ENCODE assay signal across 1 cellular context in the genomic region with DNA sequence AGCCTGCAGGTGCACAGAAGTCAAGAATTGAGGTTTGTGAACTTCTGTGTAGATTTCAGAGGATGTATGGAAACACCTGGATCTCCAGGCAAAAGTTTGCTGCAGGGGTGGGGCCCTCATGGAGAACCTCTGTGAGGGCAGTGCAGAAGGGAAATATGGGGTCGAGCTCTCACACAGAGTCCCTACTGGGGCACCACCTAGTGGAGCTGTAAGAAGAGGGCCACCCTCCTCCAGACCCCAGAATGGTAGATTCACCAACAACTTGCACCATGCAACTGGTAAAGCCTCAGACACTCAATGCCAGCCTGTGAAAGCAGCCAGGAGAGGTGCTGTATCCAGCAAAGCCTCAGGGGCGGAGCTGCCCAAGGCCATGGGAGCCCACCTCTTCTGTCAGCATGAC.
TF ChIP-seq lines count a peak whose summit lies in the region.

No MANE protein-coding gene starts in this region.

TF ChIP-seq in GM23338, 12 proteins besides CTCF, POLR2A, EP300 and RAD21 (continued from another document):
- TF ChIP-seq, protein P1, sequence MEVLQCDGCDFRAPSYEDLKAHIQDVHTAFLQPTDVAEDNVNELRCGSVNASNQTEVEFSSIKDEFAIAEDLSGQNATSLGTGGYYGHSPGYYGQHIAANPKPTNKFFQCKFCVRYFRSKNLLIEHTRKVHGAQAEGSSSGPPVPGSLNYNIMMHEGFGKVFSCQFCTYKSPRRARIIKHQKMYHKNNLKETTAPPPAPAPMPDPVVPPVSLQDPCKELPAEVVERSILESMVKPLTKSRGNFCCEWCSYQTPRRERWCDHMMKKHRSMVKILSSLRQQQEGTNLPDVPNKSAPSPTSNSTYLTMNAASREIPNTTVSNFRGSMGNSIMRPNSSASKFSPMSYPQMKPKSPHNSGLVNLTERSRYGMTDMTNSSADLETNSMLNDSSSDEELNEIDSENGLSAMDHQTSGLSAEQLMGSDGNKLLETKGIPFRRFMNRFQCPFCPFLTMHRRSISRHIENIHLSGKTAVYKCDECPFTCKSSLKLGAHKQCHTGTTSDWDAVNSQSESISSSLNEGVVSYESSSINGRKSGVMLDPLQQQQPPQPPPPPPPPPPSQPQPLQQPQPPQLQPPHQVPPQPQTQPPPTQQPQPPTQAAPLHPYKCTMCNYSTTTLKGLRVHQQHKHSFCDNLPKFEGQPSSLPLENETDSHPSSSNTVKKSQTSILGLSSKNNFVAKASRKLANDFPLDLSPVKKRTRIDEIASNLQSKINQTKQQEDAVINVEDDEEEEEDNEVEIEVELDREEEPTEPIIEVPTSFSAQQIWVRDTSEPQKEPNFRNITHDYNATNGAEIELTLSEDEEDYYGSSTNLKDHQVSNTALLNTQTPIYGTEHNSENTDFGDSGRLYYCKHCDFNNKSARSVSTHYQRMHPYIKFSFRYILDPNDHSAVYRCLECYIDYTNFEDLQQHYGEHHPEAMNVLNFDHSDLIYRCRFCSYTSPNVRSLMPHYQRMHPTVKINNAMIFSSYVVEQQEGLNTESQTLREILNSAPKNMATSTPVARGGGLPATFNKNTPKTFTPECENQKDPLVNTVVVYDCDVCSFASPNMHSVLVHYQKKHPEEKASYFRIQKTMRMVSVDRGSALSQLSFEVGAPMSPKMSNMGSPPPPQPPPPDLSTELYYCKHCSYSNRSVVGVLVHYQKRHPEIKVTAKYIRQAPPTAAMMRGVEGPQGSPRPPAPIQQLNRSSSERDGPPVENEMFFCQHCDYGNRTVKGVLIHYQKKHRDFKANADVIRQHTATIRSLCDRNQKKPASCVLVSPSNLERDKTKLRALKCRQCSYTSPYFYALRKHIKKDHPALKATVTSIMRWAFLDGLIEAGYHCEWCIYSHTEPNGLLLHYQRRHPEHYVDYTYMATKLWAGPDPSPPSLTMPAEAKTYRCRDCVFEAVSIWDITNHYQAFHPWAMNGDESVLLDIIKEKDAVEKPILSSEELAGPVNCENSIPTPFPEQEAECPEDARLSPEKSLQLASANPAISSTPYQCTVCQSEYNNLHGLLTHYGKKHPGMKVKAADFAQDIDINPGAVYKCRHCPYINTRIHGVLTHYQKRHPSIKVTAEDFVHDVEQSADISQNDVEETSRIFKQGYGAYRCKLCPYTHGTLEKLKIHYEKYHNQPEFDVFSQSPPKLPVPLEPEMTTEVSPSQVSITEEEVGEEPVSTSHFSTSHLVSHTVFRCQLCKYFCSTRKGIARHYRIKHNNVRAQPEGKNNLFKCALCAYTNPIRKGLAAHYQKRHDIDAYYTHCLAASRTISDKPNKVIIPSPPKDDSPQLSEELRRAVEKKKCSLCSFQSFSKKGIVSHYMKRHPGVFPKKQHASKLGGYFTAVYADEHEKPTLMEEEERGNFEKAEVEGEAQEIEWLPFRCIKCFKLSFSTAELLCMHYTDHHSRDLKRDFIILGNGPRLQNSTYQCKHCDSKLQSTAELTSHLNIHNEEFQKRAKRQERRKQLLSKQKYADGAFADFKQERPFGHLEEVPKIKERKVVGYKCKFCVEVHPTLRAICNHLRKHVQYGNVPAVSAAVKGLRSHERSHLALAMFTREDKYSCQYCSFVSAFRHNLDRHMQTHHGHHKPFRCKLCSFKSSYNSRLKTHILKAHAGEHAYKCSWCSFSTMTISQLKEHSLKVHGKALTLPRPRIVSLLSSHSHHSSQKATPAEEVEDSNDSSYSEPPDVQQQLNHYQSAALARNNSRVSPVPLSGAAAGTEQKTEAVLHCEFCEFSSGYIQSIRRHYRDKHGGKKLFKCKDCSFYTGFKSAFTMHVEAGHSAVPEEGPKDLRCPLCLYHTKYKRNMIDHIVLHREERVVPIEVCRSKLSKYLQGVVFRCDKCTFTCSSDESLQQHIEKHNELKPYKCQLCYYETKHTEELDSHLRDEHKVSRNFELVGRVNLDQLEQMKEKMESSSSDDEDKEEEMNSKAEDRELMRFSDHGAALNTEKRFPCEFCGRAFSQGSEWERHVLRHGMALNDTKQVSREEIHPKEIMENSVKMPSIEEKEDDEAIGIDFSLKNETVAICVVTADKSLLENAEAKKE (CRISPR knock-in tag; IDR thresholded peaks at IDR 0.05): no peak
- TF ChIP-seq CREB1 (CRISPR knock-in tag; IDR thresholded peaks at IDR 0.05; ENCODE audit: low read depth) (no peak), EZH2 (IDR thresholded peaks at IDR 0.05; ENCODE audit: low read depth, unreplicated experiment) (no peak), NANOG (IDR thresholded peaks at IDR 0.05; ENCODE audit: borderline replicate concordance) (no peak), STAT1 (IDR thresholded peaks at IDR 0.05; ENCODE audit: unreplicated experiment) (no peak)
TF ChIP-seq in GM23338: peak in this region for 0.
